Comparison of ENCODE assay signal across 28 cellular contexts in the genomic region with DNA sequence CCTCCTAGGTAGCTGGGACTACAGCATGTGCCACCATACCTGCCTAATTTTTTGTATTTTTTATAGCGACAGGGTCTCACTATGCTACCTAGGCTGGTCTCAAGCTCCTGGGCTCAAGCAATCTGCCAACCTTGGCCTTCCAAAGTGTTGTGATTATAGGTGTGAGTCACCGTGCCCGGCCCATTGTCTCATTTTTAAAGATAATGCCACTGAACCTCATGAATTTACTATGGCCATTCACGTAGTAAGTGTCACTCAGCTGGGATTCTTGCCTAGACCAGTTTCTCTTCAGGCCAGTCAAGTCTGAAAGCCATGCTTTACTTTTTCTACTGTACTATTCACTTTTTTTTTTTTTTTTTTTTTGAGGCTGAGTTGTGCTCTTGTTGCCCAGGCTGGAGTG.
"Had no signal": no experiment of that assay in that cellular context is flagged by ENCODE, and none has a peak within 500 bp of the region (broad histone marks: within the 10 kb centered on the region; RNA-seq: fewer than 3 reads in every experiment).

No MANE protein-coding gene starts in this region.

- H3K9me3 ChIP-seq: body of pancreas, pancreas, prostate gland, sigmoid colon, thoracic aorta had no signal

- H3K4me1 Mint-ChIP-seq: activated CD4-positive, alpha-beta T cell treated with anti-CD3 and anti-CD28 coated beads for 36 hours; stimulated activated effector memory CD8-positive, alpha-beta T cell treated with anti-CD3 and anti-CD28 coated beads, Interleukin-12 subunit alpha, Interleukin-12 subunit beta, amount 100 ng/mL, for 72 hours had no signal

- H3K9me3 Mint-ChIP-seq: activated naive CD4-positive, alpha-beta T cell treated with anti-CD3 and anti-CD28 coated beads, Interleukin-2, amount 50 U/mL, for 72 hours; activated T-cell treated with anti-CD3 and anti-CD28 coated beads, Interleukin-2, amount 50 U/mL, for 72 hours; effector memory CD8-positive, alpha-beta T cell; naive thymus-derived CD4-positive, alpha-beta T cell; stimulated activated effector memory CD8-positive, alpha-beta T cell treated with anti-CD3 and anti-CD28 coated beads, Interleukin-12 subunit alpha, Interleukin-12 subunit beta, amount 100 ng/mL, for 72 hours; stimulated activated naive CD8-positive, alpha-beta T cell treated with anti-CD3 and anti-CD28 coated beads, Interleukin-15, Interleukin-2, amounts not matched to agents 100 ng/mL and 50 ng/mL, for 24 hours had no signal

- ATAC-seq: activated CD4-positive, alpha-beta T cell treated with anti-CD3 and anti-CD28 coated beads for 36 hours; activated naive CD4-positive, alpha-beta T cell treated with anti-CD3 and anti-CD28 coated beads, Interleukin-2, amount 50 U/mL, for 72 hours; activated T-cell treated with anti-CD3 and anti-CD28 coated beads, Interleukin-2, amount 50 U/mL, for 72 hours; body of pancreas; effector memory CD8-positive, alpha-beta T cell; left colon; naive thymus-derived CD4-positive, alpha-beta T cell; pancreas; stimulated activated effector memory CD8-positive, alpha-beta T cell treated with anti-CD3 and anti-CD28 coated beads, Interleukin-12 subunit alpha, Interleukin-12 subunit beta, amount 100 ng/mL, for 72 hours had no signal

- H3K27me3 ChIP-seq: body of pancreas, cardiac muscle cell, pancreas, sigmoid colon had no signal

- H3K4me3 Mint-ChIP-seq: activated CD4-positive, alpha-beta T cell treated with anti-CD3 and anti-CD28 coated beads for 36 hours; activated T-cell treated with anti-CD3 and anti-CD28 coated beads, Interleukin-2, amount 50 U/mL, for 72 hours; effector memory CD8-positive, alpha-beta T cell; naive thymus-derived CD4-positive, alpha-beta T cell; stimulated activated effector memory CD8-positive, alpha-beta T cell treated with anti-CD3 and anti-CD28 coated beads, Interleukin-12 subunit alpha, Interleukin-12 subunit beta, amount 100 ng/mL, for 72 hours; stimulated activated naive CD8-positive, alpha-beta T cell treated with anti-CD3 and anti-CD28 coated beads, Interleukin-15, Interleukin-2, amounts not matched to agents 100 ng/mL and 50 ng/mL, for 24 hours had no signal

- DNase-seq: activated CD4-positive, alpha-beta T cell treated with anti-CD3 and anti-CD28 coated beads for 36 hours; activated CD4-positive, alpha-beta T cell treated with anti-CD3 and anti-CD28 coated beads, Interleukin-2, amount 50 U/mL, for 4 hours; activated CD4-positive, CD25-positive, alpha-beta regulatory T cell; activated naive CD4-positive, alpha-beta T cell; activated T-cell treated with anti-CD3 and anti-CD28 coated beads for 4 hours; activated T-cell treated with anti-CD3 and anti-CD28 coated beads, Interleukin-2, amount 50 U/mL, for 72 hours; anterior cingulate cortex; body of pancreas; effector memory CD8-positive, alpha-beta T cell; left colon; midbrain; naive thymus-derived CD4-positive, alpha-beta T cell; nucleus accumbens; pancreas; sigmoid colon; small intestine; stimulated activated CD4-positive, alpha-beta T cell treated with anti-CD3 and anti-CD28 coated beads, Interleukin-4, amount 100 ng/mL, for 24 hours; trophoblast cell had no signal

- H3K27ac ChIP-seq: body of pancreas, cardiac muscle cell, coronary artery, pancreas, prostate gland, sigmoid colon, thoracic aorta had no signal

- H3K27me3 Mint-ChIP-seq: activated CD4-positive, alpha-beta T cell treated with anti-CD3 and anti-CD28 coated beads for 36 hours; effector memory CD8-positive, alpha-beta T cell; naive thymus-derived CD4-positive, alpha-beta T cell; stimulated activated naive CD8-positive, alpha-beta T cell treated with anti-CD3 and anti-CD28 coated beads, Interleukin-15, Interleukin-2, amounts not matched to agents 100 ng/mL and 50 ng/mL, for 24 hours had no signal

- H3K27ac Mint-ChIP-seq: activated CD4-positive, alpha-beta T cell treated with anti-CD3 and anti-CD28 coated beads for 36 hours; activated T-cell treated with anti-CD3 and anti-CD28 coated beads, Interleukin-2, amount 50 U/mL, for 72 hours; naive thymus-derived CD4-positive, alpha-beta T cell; stimulated activated effector memory CD8-positive, alpha-beta T cell treated with anti-CD3 and anti-CD28 coated beads, Interleukin-12 subunit alpha, Interleukin-12 subunit beta, amount 100 ng/mL, for 72 hours; stimulated activated naive CD8-positive, alpha-beta T cell treated with anti-CD3 and anti-CD28 coated beads, Interleukin-15, Interleukin-2, amounts not matched to agents 100 ng/mL and 50 ng/mL, for 24 hours had no signal

- H3K4me1 ChIP-seq: body of pancreas, pancreas, prostate gland, sigmoid colon had no signal

- H3K4me3 ChIP-seq: body of pancreas, cardiac muscle cell, coronary artery, pancreas, prostate gland, sigmoid colon, thoracic aorta had no signal

- FAIRE-seq: frontal cortex, keratinocyte, pancreas, small intestine, urothelium cell line had no signal
